13 cellular contexts compared by ENCODE assay signal in genomic region chr2:222866358-222866960, GRCh38.
"Had no signal": no experiment of that assay in that cellular context is flagged by ENCODE, and none has a peak within 500 bp of the region (broad histone marks: within the 10 kb centered on the region; RNA-seq: fewer than 3 reads in every experiment).

No MANE protein-coding gene starts in this region.

- H3K4me3 Mint-ChIP-seq: activated CD4-positive, alpha-beta memory T cell treated with anti-CD3 and anti-CD28 coated beads for 36 hours; activated naive CD8-positive, alpha-beta T cell treated with anti-CD3 and anti-CD28 coated beads, Interleukin-2, amount 10 ng/mL, durations not matched to agents 7 days and 5 days; activated T-cell treated with anti-CD3 and anti-CD28 coated beads, Interleukin-2, amount 50 U/mL, for 4 hours had no signal

- H3K9me3 Mint-ChIP-seq: activated CD4-positive, alpha-beta memory T cell treated with anti-CD3 and anti-CD28 coated beads for 36 hours; activated naive CD8-positive, alpha-beta T cell treated with anti-CD3 and anti-CD28 coated beads, Interleukin-2, amount 10 ng/mL, durations not matched to agents 7 days and 5 days; activated T-cell treated with anti-CD3 and anti-CD28 coated beads, Interleukin-2, amount 50 U/mL, for 4 hours; naive thymus-derived CD4-positive, alpha-beta T cell had no signal

- H3K27me3 Mint-ChIP-seq: activated CD4-positive, alpha-beta memory T cell treated with anti-CD3 and anti-CD28 coated beads for 36 hours; activated naive CD8-positive, alpha-beta T cell treated with anti-CD3 and anti-CD28 coated beads, Interleukin-2, amount 10 ng/mL, durations not matched to agents 7 days and 5 days had no signal

- H3K27ac Mint-ChIP-seq: activated CD4-positive, alpha-beta memory T cell treated with anti-CD3 and anti-CD28 coated beads for 36 hours; activated naive CD8-positive, alpha-beta T cell treated with anti-CD3 and anti-CD28 coated beads, Interleukin-2, amount 10 ng/mL, durations not matched to agents 7 days and 5 days; naive thymus-derived CD4-positive, alpha-beta T cell had no signal

- H3K36me3 ChIP-seq: neutrophil, spleen, upper lobe of left lung had no signal

- H3K9me3 ChIP-seq: neutrophil, spleen, upper lobe of left lung had no signal

- DNase-seq: activated CD4-positive, alpha-beta memory T cell treated with anti-CD3 and anti-CD28 coated beads for 36 hours; activated gamma-delta T cell treated with Interleukin-2 at 50 U/mL for 16 hours; activated naive CD8-positive, alpha-beta T cell treated with anti-CD3 and anti-CD28 coated beads, Interleukin-2, amount 10 ng/mL, durations not matched to agents 7 days and 5 days; activated T-cell treated with anti-CD3 and anti-CD28 coated beads, Interleukin-2, amount 50 U/mL, for 4 hours; foreskin fibroblast; naive thymus-derived CD4-positive, alpha-beta T cell; spleen; stimulated activated CD4-positive, alpha-beta T cell treated with anti-CD3 and anti-CD28 coated beads, Interleukin-1b, Interleukin-23, amount 100 ng/mL, for 48 hours; stimulated activated naive CD4-positive, alpha-beta T cell treated with Interleukin-2 at 50 U/mL for 16 hours; T-helper 9 cell; upper lobe of left lung had no signal

- H3K36me3 Mint-ChIP-seq: activated naive CD8-positive, alpha-beta T cell treated with anti-CD3 and anti-CD28 coated beads, Interleukin-2, amount 10 ng/mL, durations not matched to agents 7 days and 5 days had no signal

- H3K27ac ChIP-seq: neutrophil, spleen, upper lobe of left lung had no signal

- H3K27me3 ChIP-seq: neutrophil, spleen, upper lobe of left lung had no signal

- H3K4me3 ChIP-seq: lung, spleen, upper lobe of left lung had no signal
